14 cellular contexts compared by ENCODE assay signal in the genomic region with DNA sequence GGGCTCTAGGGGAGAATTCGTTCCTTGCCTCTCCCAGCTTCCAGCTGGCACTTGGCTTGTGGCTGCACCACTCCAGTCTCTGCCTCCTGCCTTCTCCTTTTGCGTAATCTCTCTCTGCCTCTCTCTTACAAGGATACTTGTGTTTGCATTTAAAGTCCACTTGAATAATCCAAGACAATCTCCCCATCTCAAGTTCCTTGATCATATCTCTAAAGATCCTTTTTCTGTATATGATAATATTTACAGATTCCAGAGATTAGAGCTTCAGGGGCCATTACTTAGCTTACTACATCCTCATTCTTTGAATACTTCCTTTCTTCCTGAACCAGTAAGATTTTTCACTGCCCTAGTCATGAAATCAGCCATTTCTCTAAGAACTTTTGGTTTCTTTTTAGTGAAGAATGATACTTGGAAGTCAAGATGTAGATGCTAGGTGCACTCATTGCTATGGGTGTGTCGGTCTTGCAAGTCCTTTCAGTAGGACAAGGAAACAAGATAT. TPM values are rescaled to one million over a fixed set of nuclear protein-coding genes. Genes with fewer than 3 reads are reported as not detected.
DNase-seq lines count a peak whose midpoint lies in the region; ATAC-seq, FAIRE-seq and TF ChIP-seq lines count a peak whose summit lies in the region.
"Had no signal": no experiment of that assay in that cellular context is flagged by ENCODE, and none has a peak within 500 bp of the region (broad histone marks: within the 10 kb centered on the region; RNA-seq: fewer than 3 reads in every experiment).

No MANE protein-coding gene starts in this region.

- H4K20me1 ChIP-seq in osteoblast (ENCODE audit: insufficient read depth, low read length), result no peaks in the 10 kb centered on the region

- H3K4me3 ChIP-seq in MG63, result no peak overlapping the region
- no peak overlapping the region for H3K4me3 ChIP-seq in bronchial epithelial cell (ENCODE audit: low read depth, low read length)
- no peak overlapping the region for H3K4me3 ChIP-seq in osteoblast (ENCODE audit: insufficient read depth, low read length)
- H3K4me3 ChIP-seq in heart right ventricle, result no peak overlapping the region
- H3K4me3 ChIP-seq: dorsolateral prefrontal cortex, thyroid gland had no signal

- H3K4me1 ChIP-seq in osteoblast (ENCODE audit: insufficient read depth, low read length), result peaks cover 3% of the 10 kb centered on the region
- peaks cover 0 to 8% (median 0%) of the 10 kb centered on the region in 9 donors for H3K4me1 ChIP-seq in heart right ventricle

- ATAC-seq in heart right ventricle, result no peak
- ATAC-seq in HG02973 (IDR thresholded peaks at IDR 0.05; ENCODE audit: unreplicated experiment), result no peak
- ATAC-seq: activated naive CD8-positive, alpha-beta T cell treated with anti-CD3 and anti-CD28 coated beads, Interleukin-2, amount 50 U/mL, for 24 hours had no signal

- DNase-seq in DMS 273 (lab: John Stamatoyannopoulos, UW; ENCODE audit: unreplicated experiment) (peak; percentile 87), DMS 273 treated with DMSO at 0.1 percent for 48 hours (lab: John Stamatoyannopoulos, UW) (no peak), MG63 (peak; percentile 14), bronchial epithelial cell (ENCODE audit: low read depth) (peak; percentile 37), osteoblast (ENCODE audit: insufficient read length, low spot score, missing footprints) (peak; percentile 44), heart right ventricle (no peak)
- no peak for DNase-seq in stimulated activated CD4-positive, alpha-beta T cell treated with anti-CD3 and anti-CD28 coated beads, Interleukin-15, amount 100 ng/mL, for 24 hours
- DNase-seq: activated naive CD8-positive, alpha-beta T cell treated with anti-CD3 and anti-CD28 coated beads, Interleukin-2, amount 50 U/mL, for 24 hours; dorsolateral prefrontal cortex; H9; NCI-H2171; thyroid gland had no signal

- no peak for TF ChIP-seq CTCF in bronchial epithelial cell (IDR thresholded peaks at IDR 0.05; ENCODE audit: insufficient read depth, low read length, severe bottlenecking)
- no peak for TF ChIP-seq CTCF in osteoblast (IDR thresholded peaks at IDR 0.05; ENCODE audit: extremely low read depth, low read depth, low read length)
- TF ChIP-seq CTCF in heart right ventricle (IDR thresholded peaks at IDR 0.05), result no peak

- intact Hi-C loops in heart right ventricle (cut with DNase I), result loop anchor here in 4 of 10 donors (5.0 kb wide), 3 partner anchors 197 to 267 kb away; no protein-coding TSS in a partner anchor

- H3K4me2 ChIP-seq in osteoblast (ENCODE audit: insufficient read depth, low read length), result peak overlapping the region; percentile 59
- H3K4me2 ChIP-seq: KMS-11 had no signal

- H3K27ac ChIP-seq in osteoblast (ENCODE audit: low read depth, low read length), result no peak overlapping the region
- H3K27ac ChIP-seq in heart right ventricle, result no peak overlapping the region
- H3K27ac ChIP-seq: dorsolateral prefrontal cortex, KMS-11, thyroid gland had no signal

- no peaks in the 10 kb centered on the region for H3K36me3 ChIP-seq in MG63
- H3K36me3 ChIP-seq in bronchial epithelial cell (ENCODE audit: control insufficient read depth, insufficient read depth, low read length), result no peaks in the 10 kb centered on the region
- H3K36me3 ChIP-seq in osteoblast (ENCODE audit: insufficient read depth, low read length), result no peaks in the 10 kb centered on the region
- no peaks in the 10 kb centered on the region for H3K36me3 ChIP-seq in heart right ventricle
- H3K36me3 ChIP-seq: thyroid gland had no signal

- no peak for FAIRE-seq in bronchial epithelial cell (lab: Jason Lieb, UNC)

- no peaks in the 10 kb centered on the region for H3K79me2 ChIP-seq in osteoblast (ENCODE audit: insufficient read depth, low read length)

- H2AFZ ChIP-seq in osteoblast (ENCODE audit: low read length), result peak overlapping the region; percentile 54

- H3K27me3 ChIP-seq in MG63 (no peaks in the 10 kb centered on the region), bronchial epithelial cell (ENCODE audit: control insufficient read depth, insufficient read depth, low read length) (no peaks in the 10 kb centered on the region), osteoblast (ENCODE audit: insufficient read depth, low read length) (peaks cover 20% of the 10 kb centered on the region), heart right ventricle (peaks cover 0 to 36% (median 12%) of the 10 kb centered on the region in 7 donors)
- H3K27me3 ChIP-seq: thyroid gland had no signal

- WGBS in heart right ventricle, 2 donors, result 75 to 78% methylated on average over 3 of the region's 3 CpGs

- H3K9me3 ChIP-seq in MG63 (no peaks in the 10 kb centered on the region), osteoblast (ENCODE audit: low read depth, low read length) (no peaks in the 10 kb centered on the region), heart right ventricle (no peaks in the 10 kb centered on the region)
- H3K9me3 ChIP-seq: thyroid gland had no signal

RNA-seq across cellular contexts. Expression of gene RLF, which starts 20.9 kb away (rescaled TPM):
- 3.6 and 4.0 TPM in 2 replicates for total RNA-seq in MG63 (2014; rRNA removed; shearing (Covaris generic); ENCODE audit: low replicate concordance)
- total RNA-seq in bronchial epithelial cell (26.9 and 28.3 TPM in 2 replicates), osteoblast (26.2 and 29.7 TPM in 2 replicates), heart right ventricle (10 to 100 TPM; 10.2 to 17.3 (median 12.6) TPM)
- polyA plus RNA-seq in heart right ventricle, result 1 to 10 TPM; 3.8 to 4.0 TPM

RNA-seq across cellular contexts. Expression of gene PPT1, which starts 43.2 kb away (rescaled TPM):
- 67.5 and 97.0 TPM in 2 replicates for total RNA-seq in MG63 (2014; rRNA removed; shearing (Covaris generic); ENCODE audit: low replicate concordance)
- total RNA-seq in bronchial epithelial cell, result 29.4 and 29.5 TPM in 2 replicates
- 40.9 and 43.3 TPM in 2 replicates for total RNA-seq in osteoblast
- total RNA-seq in heart right ventricle, result 10 to 100 TPM; 32.9 to 71.3 (median 38.5) TPM
- polyA plus RNA-seq in heart right ventricle, result 10 to 100 TPM; 31.5 to 33.1 TPM

Comparison
In these comparisons a context has a peak if more than half of its experiments do, and no peak if none do; other contexts are left out.
1. DNase-seq: peak in DMS 273 (single experiment), MG63 (single experiment), bronchial epithelial cell (single experiment) and osteoblast (single experiment); none in DMS 273 treated with DMSO at 0.1 percent for 48 hours (single experiment), heart right ventricle (0 of 2) and stimulated activated CD4-positive, alpha-beta T cell treated with anti-CD3 and anti-CD28 coated beads, Interleukin-15, amount 100 ng/mL, for 24 hours (single experiment).